Comparison of ENCODE assay signal across 20 cellular contexts in genomic region chr6:89527634-89528033, GRCh38.
DNase-seq lines count a peak whose midpoint lies in the region; ATAC-seq and TF ChIP-seq lines count a peak whose summit lies in the region.
"Had no signal": no experiment of that assay in that cellular context is flagged by ENCODE, and none has a peak within 500 bp of the region (broad histone marks: within the 10 kb centered on the region; RNA-seq: fewer than 3 reads in every experiment).

No MANE protein-coding gene starts in this region.

- no peak overlapping the region for H3K4me3 ChIP-seq in smooth muscle cell
- no peak overlapping the region for H3K4me3 ChIP-seq in endodermal cell (ENCODE audit: low read length)
- H3K4me3 ChIP-seq: GM23338, thyroid gland had no signal

- intact Hi-C loops in activated CD4-positive, alpha-beta T cell treated with anti-CD3 and anti-CD28 coated beads for 36 hours (cut with DNase I, micrococcal nuclease): no loop called here

- H3K4me1 ChIP-seq in smooth muscle cell (ENCODE audit: low read depth): no peaks in the 10 kb centered on the region
- peaks cover 11% of the 10 kb centered on the region for H3K4me1 ChIP-seq in endodermal cell (ENCODE audit: control insufficient read depth, insufficient read depth, low read length)
- H3K4me1 ChIP-seq: thyroid gland had no signal

- H3K36me3 ChIP-seq in smooth muscle cell (ENCODE audit: low read depth) (no peaks in the 10 kb centered on the region), endodermal cell (ENCODE audit: control insufficient read depth, insufficient read depth, low read length) (peaks cover 60% of the 10 kb centered on the region)
- H3K36me3 ChIP-seq: thyroid gland, WERI-Rb-1 had no signal

- DNase-seq in activated CD4-positive, alpha-beta T cell treated with anti-CD3 and anti-CD28 coated beads for 36 hours: no peak
- no peak for DNase-seq in activated CD4-positive, alpha-beta T cell treated with anti-CD3 and anti-CD28 coated beads, Interleukin-2, amount 50 U/mL, for 4 hours
- DNase-seq in OCI-M1 (lab: John Stamatoyannopoulos, UW) (peak; percentile 4), smooth muscle cell (lab: John Stamatoyannopoulos, UW; ENCODE audit: unreplicated experiment) (no peak), AG08396 (ENCODE audit: low spot score) (no peak), GM10266 (ENCODE audit: extremely low spot score) (no peak), endodermal cell (no peak)
- DNase-seq in central memory CD8-positive, alpha-beta T cell (ENCODE audit: low spot score in 2 of 2): no peak
- DNase-seq: activated effector memory CD4-positive, alpha-beta T cell treated with anti-CD3 and anti-CD28 coated beads, Interleukin-2, amount 50 U/mL, for 16 hours; amniotic stem cell; foreskin fibroblast; MM.1S; NCI-H1694 treated with DMSO at 0.1 percent for 48 hours; NCI-H345; SIG-M5; thyroid gland; WERI-Rb-1 had no signal

- no peak overlapping the region for H3K4me2 ChIP-seq in smooth muscle cell
- H3K4me2 ChIP-seq: GM23338 had no signal

- no peaks in the 10 kb centered on the region for H3F3A ChIP-seq in smooth muscle cell (ENCODE audit: low read depth)

- no peaks in the 10 kb centered on the region for H3K79me2 ChIP-seq in smooth muscle cell (ENCODE audit: low read depth)

- no peak overlapping the region for H2AFZ ChIP-seq in smooth muscle cell (ENCODE audit: low read depth)
- H2AFZ ChIP-seq: GM23338 had no signal

- H3K36me3 Mint-ChIP-seq in activated CD4-positive, alpha-beta T cell treated with anti-CD3 and anti-CD28 coated beads for 36 hours (ENCODE audit: low read depth): no peaks in the 10 kb centered on the region
- H3K36me3 Mint-ChIP-seq in central memory CD8-positive, alpha-beta T cell (ENCODE audit: insufficient read depth): no peaks in the 10 kb centered on the region
- H3K36me3 Mint-ChIP-seq in endodermal cell (ENCODE audit: low read depth): peaks cover 49% of the 10 kb centered on the region

- WGBS in smooth muscle cell (ENCODE audit: low lambda C conversion rate): 71% methylated on average over 2 of the region's 2 CpGs
- 94 to 100% methylated on average over 1 to 2 of the region's 2 CpGs for WGBS in endodermal cell (ENCODE audit: insufficient coverage in 1 of 2, insufficient read length in 1 of 2), 2 experiments

- H3K9me3 ChIP-seq in smooth muscle cell (replicated peaks; ENCODE audit: low read depth): no peaks in the 10 kb centered on the region
- peaks cover 21% of the 10 kb centered on the region for H3K9me3 ChIP-seq in endodermal cell (ENCODE audit: control insufficient read depth, low read length)
- H3K9me3 ChIP-seq: thyroid gland had no signal

- no peak overlapping the region for H3K27ac Mint-ChIP-seq in activated CD4-positive, alpha-beta T cell treated with anti-CD3 and anti-CD28 coated beads for 36 hours
- H3K27ac Mint-ChIP-seq in central memory CD8-positive, alpha-beta T cell (ENCODE audit: low read depth): no peak overlapping the region
- no peak overlapping the region for H3K27ac Mint-ChIP-seq in endodermal cell
- H3K27ac Mint-ChIP-seq: GM23338; T-helper 1 cell treated with Interleukin-12 subunit alpha and Interleukin-12 subunit beta and Interleukin-4 antibody, amounts not matched to agents 30 μg/mL and 1 μg/mL, for 36 hours had no signal

- H4K20me1 ChIP-seq in smooth muscle cell (ENCODE audit: low read depth): no peaks in the 10 kb centered on the region

- no peak overlapping the region for H3K9ac ChIP-seq in smooth muscle cell (ENCODE audit: low read depth)
- H3K9ac ChIP-seq in endodermal cell (ENCODE audit: extremely low read depth, low read length, poor library complexity, severe bottlenecking): no peak overlapping the region

- H3K27me3 ChIP-seq in smooth muscle cell (ENCODE audit: low read depth) (no peaks in the 10 kb centered on the region), endodermal cell (ENCODE audit: control insufficient read depth, insufficient read depth, low read length, poor library complexity, severe bottlenecking) (no peaks in the 10 kb centered on the region)
- H3K27me3 ChIP-seq: thyroid gland had no signal

- TF ChIP-seq CTCF in smooth muscle cell (IDR thresholded peaks at IDR 0.05; ENCODE audit: borderline replicate concordance, insufficient read depth, poor library complexity, severe bottlenecking) (no peak), GM10266 (IDR thresholded peaks at IDR 0.05; ENCODE audit: control insufficient read depth, insufficient read depth, low read depth, missing control alignments) (no peak), endodermal cell (conservative IDR thresholded peaks at IDR 0.05) (no peak)

- H3K27ac ChIP-seq in smooth muscle cell (ENCODE audit: low read depth): peak overlapping the region; percentile 34
- H3K27ac ChIP-seq in endodermal cell (ENCODE audit: low read depth, low read length): no peak overlapping the region
- H3K27ac ChIP-seq: C4-2B, thyroid gland, WERI-Rb-1 had no signal

- H3K9me3 Mint-ChIP-seq in activated CD4-positive, alpha-beta T cell treated with anti-CD3 and anti-CD28 coated beads for 36 hours (ENCODE audit: low read depth): no peaks in the 10 kb centered on the region
- no peaks in the 10 kb centered on the region for H3K9me3 Mint-ChIP-seq in central memory CD8-positive, alpha-beta T cell
- H3K9me3 Mint-ChIP-seq in endodermal cell: peaks cover 6% of the 10 kb centered on the region
- H3K9me3 Mint-ChIP-seq: GM23338; T-helper 1 cell treated with Interleukin-12 subunit alpha and Interleukin-12 subunit beta and Interleukin-4 antibody, amounts not matched to agents 30 μg/mL and 1 μg/mL, for 36 hours had no signal

- POLR2A ChIA-PET in activated CD4-positive, alpha-beta T cell treated with anti-CD3 and anti-CD28 coated beads for 36 hours (lab: Charles Lee): no interaction called here

- CTCF ChIA-PET in activated CD4-positive, alpha-beta T cell treated with anti-CD3 and anti-CD28 coated beads for 36 hours (lab: Charles Lee): no interaction called here

- H3K4me1 Mint-ChIP-seq in activated CD4-positive, alpha-beta T cell treated with anti-CD3 and anti-CD28 coated beads for 36 hours: no peaks in the 10 kb centered on the region
- H3K4me1 Mint-ChIP-seq in central memory CD8-positive, alpha-beta T cell: no peaks in the 10 kb centered on the region
- H3K4me1 Mint-ChIP-seq in endodermal cell: peaks cover 34% of the 10 kb centered on the region
- H3K4me1 Mint-ChIP-seq: GM23338 had no signal

- H3K27me3 Mint-ChIP-seq in activated CD4-positive, alpha-beta T cell treated with anti-CD3 and anti-CD28 coated beads for 36 hours: no peaks in the 10 kb centered on the region
- no peaks in the 10 kb centered on the region for H3K27me3 Mint-ChIP-seq in central memory CD8-positive, alpha-beta T cell
- H3K27me3 Mint-ChIP-seq in endodermal cell (ENCODE audit: insufficient read depth): no peaks in the 10 kb centered on the region

- peak; percentile 42 for ATAC-seq in activated CD4-positive, alpha-beta T cell treated with anti-CD3 and anti-CD28 coated beads for 36 hours
- peak; percentile 64 for ATAC-seq in central memory CD8-positive, alpha-beta T cell (replicated peaks; ENCODE audit: extremely low read depth, poor library complexity, severe bottlenecking)
- ATAC-seq: GM23338 had no signal

- no peak overlapping the region for H3K4me3 Mint-ChIP-seq in activated CD4-positive, alpha-beta T cell treated with anti-CD3 and anti-CD28 coated beads for 36 hours
- H3K4me3 Mint-ChIP-seq in central memory CD8-positive, alpha-beta T cell: no peak overlapping the region
- no peak overlapping the region for H3K4me3 Mint-ChIP-seq in endodermal cell
- H3K4me3 Mint-ChIP-seq: GM23338; T-helper 1 cell treated with Interleukin-12 subunit alpha and Interleukin-12 subunit beta and Interleukin-4 antibody, amounts not matched to agents 30 μg/mL and 1 μg/mL, for 36 hours had no signal
